ENCODE assay signal across 1 cellular context in genomic region chr9:22217254-22217653, GRCh38.
TF ChIP-seq lines count a peak whose summit lies in the region.

No MANE protein-coding gene starts in this region.

TF ChIP-seq in WTC11, 78 proteins besides CTCF, POLR2A, EP300 and RAD21 (continued from another document):
- TF ChIP-seq ZNF281 (CRISPR knock-in tag; IDR thresholded peaks at IDR 0.05) (no peak), ETV6 (CRISPR knock-in tag; IDR thresholded peaks at IDR 0.05) (no peak), STAT6 (CRISPR knock-in tag; conservative IDR thresholded peaks at IDR 0.05; ENCODE audit: low read depth) (no peak), ATF3 (CRISPR knock-in tag; conservative IDR thresholded peaks at IDR 0.05) (no peak), TP53 (CRISPR knock-in tag; IDR thresholded peaks at IDR 0.05) (no peak), ZNF263 (CRISPR knock-in tag; IDR thresholded peaks at IDR 0.05; ENCODE audit: low read depth) (no peak), ZNF317 (CRISPR knock-in tag; IDR thresholded peaks at IDR 0.05; ENCODE audit: borderline replicate concordance, low read depth) (no peak), USF1 (CRISPR knock-in tag; IDR thresholded peaks at IDR 0.05) (no peak), AR (CRISPR knock-in tag; IDR thresholded peaks at IDR 0.05) (no peak), NR1H2 (CRISPR knock-in tag; IDR thresholded peaks at IDR 0.05) (no peak), SOX15 (CRISPR knock-in tag; IDR thresholded peaks at IDR 0.05) (no peak), PRDM15 (CRISPR knock-in tag; IDR thresholded peaks at IDR 0.05) (no peak), ESRRA (CRISPR knock-in tag; IDR thresholded peaks at IDR 0.05; ENCODE audit: borderline replicate concordance) (no peak), PRRX2 (CRISPR knock-in tag; IDR thresholded peaks at IDR 0.05) (no peak), CBFB (CRISPR knock-in tag; IDR thresholded peaks at IDR 0.05; ENCODE audit: low read depth) (no peak)
- TF ChIP-seq, protein P1, sequence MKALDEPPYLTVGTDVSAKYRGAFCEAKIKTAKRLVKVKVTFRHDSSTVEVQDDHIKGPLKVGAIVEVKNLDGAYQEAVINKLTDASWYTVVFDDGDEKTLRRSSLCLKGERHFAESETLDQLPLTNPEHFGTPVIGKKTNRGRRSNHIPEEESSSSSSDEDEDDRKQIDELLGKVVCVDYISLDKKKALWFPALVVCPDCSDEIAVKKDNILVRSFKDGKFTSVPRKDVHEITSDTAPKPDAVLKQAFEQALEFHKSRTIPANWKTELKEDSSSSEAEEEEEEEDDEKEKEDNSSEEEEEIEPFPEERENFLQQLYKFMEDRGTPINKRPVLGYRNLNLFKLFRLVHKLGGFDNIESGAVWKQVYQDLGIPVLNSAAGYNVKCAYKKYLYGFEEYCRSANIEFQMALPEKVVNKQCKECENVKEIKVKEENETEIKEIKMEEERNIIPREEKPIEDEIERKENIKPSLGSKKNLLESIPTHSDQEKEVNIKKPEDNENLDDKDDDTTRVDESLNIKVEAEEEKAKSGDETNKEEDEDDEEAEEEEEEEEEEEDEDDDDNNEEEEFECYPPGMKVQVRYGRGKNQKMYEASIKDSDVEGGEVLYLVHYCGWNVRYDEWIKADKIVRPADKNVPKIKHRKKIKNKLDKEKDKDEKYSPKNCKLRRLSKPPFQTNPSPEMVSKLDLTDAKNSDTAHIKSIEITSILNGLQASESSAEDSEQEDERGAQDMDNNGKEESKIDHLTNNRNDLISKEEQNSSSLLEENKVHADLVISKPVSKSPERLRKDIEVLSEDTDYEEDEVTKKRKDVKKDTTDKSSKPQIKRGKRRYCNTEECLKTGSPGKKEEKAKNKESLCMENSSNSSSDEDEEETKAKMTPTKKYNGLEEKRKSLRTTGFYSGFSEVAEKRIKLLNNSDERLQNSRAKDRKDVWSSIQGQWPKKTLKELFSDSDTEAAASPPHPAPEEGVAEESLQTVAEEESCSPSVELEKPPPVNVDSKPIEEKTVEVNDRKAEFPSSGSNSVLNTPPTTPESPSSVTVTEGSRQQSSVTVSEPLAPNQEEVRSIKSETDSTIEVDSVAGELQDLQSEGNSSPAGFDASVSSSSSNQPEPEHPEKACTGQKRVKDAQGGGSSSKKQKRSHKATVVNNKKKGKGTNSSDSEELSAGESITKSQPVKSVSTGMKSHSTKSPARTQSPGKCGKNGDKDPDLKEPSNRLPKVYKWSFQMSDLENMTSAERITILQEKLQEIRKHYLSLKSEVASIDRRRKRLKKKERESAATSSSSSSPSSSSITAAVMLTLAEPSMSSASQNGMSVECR (CRISPR knock-in tag; IDR thresholded peaks at IDR 0.05; ENCODE audit: borderline replicate concordance) = no peak
- TF ChIP-seq, protein P2, sequence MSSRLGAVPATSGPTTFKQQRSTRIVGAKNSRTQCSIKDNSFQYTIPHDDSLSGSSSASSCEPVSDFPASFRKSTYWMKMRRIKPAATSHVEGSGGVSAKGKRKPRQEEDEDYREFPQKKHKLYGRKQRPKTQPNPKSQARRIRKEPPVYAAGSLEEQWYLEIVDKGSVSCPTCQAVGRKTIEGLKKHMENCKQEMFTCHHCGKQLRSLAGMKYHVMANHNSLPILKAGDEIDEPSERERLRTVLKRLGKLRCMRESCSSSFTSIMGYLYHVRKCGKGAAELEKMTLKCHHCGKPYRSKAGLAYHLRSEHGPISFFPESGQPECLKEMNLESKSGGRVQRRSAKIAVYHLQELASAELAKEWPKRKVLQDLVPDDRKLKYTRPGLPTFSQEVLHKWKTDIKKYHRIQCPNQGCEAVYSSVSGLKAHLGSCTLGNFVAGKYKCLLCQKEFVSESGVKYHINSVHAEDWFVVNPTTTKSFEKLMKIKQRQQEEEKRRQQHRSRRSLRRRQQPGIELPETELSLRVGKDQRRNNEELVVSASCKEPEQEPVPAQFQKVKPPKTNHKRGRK (CRISPR knock-in tag; IDR thresholded peaks at IDR 0.05; ENCODE audit: borderline replicate concordance) = no peak
